ENCODE assay signal across 13 cellular contexts in the genomic region with DNA sequence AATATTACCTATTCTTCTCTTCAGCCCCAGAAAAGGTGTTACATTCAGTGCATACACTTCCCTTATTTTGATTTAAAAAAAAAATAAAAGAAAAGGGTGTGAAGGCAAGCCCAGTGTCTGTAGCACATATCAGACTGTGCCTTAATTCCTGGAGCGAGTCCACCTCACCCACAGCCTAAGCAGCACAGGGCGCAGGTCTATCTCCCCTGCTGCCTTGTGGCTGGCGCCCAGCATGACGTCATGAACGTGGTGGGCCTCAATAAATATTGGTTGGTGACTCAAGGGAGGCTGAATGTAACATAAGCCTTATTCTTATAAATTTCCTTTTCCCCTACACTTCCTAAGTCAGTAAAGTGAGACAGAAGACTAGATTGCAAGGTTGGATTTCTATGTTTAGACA. TPM values are rescaled to one million over a fixed set of nuclear protein-coding genes. Genes with fewer than 3 reads are reported as not detected.
A peak's percentile ranks its signal among the peaks of the same experiment; 100 is the strongest.
DNase-seq lines count a peak whose midpoint lies in the region; ATAC-seq lines count a peak whose summit lies in the region.
"Had no signal": no experiment of that assay in that cellular context is flagged by ENCODE, and none has a peak within 500 bp of the region (broad histone marks: within the 10 kb centered on the region; RNA-seq: fewer than 3 reads in every experiment).

No MANE protein-coding gene starts in this region.

- H3K9me3 Mint-ChIP-seq in activated CD8-positive, alpha-beta T cell treated with anti-CD3 and anti-CD28 coated beads, Interleukin-2, amount 10 ng/mL, durations not matched to agents 7 days and 5 days (ENCODE audit: insufficient read depth) = no peaks in the 10 kb centered on the region
- no peaks in the 10 kb centered on the region for H3K9me3 Mint-ChIP-seq in stimulated activated naive CD8-positive, alpha-beta T cell treated with anti-CD3 and anti-CD28 coated beads, Interleukin-15, amount 100 ng/mL, for 72 hours

- peaks cover 62% of the 10 kb centered on the region for H3K4me1 Mint-ChIP-seq in activated CD8-positive, alpha-beta T cell treated with anti-CD3 and anti-CD28 coated beads, Interleukin-2, amount 10 ng/mL, durations not matched to agents 7 days and 5 days (ENCODE audit: low read depth)
- peaks cover 62% of the 10 kb centered on the region for H3K4me1 Mint-ChIP-seq in stimulated activated naive CD8-positive, alpha-beta T cell treated with anti-CD3 and anti-CD28 coated beads, Interleukin-15, amount 100 ng/mL, for 72 hours

- no peaks in the 10 kb centered on the region for H3K27me3 Mint-ChIP-seq in activated CD8-positive, alpha-beta T cell treated with anti-CD3 and anti-CD28 coated beads, Interleukin-2, amount 10 ng/mL, durations not matched to agents 7 days and 5 days (ENCODE audit: low read depth)
- no peaks in the 10 kb centered on the region for H3K27me3 Mint-ChIP-seq in stimulated activated naive CD8-positive, alpha-beta T cell treated with anti-CD3 and anti-CD28 coated beads, Interleukin-15, amount 100 ng/mL, for 72 hours
- H3K27me3 Mint-ChIP-seq: progenitor cell of endocrine pancreas had no signal

- H3K27ac ChIP-seq in effector memory CD4-positive, alpha-beta T cell (ENCODE audit: insufficient read depth, low read length, poor library complexity, severe bottlenecking) = peak overlapping the region; percentile 49
- H3K27ac ChIP-seq: SK-N-MC had no signal

- no peaks in the 10 kb centered on the region for H3K36me3 ChIP-seq in effector memory CD4-positive, alpha-beta T cell (ENCODE audit: control insufficient read depth, insufficient read depth, low read length)

- CTCF ChIA-PET in activated CD8-positive, alpha-beta T cell treated with anti-CD3 and anti-CD28 coated beads, Interleukin-2, amount 10 ng/mL, durations not matched to agents 7 days and 5 days (lab: Charles Lee) = interaction anchor here (1.0 to 1.2 kb wide), 3 partner anchors 9 to 35 kb away, joined by 3 to 4 read pairs (median 4); no protein-coding TSS in a partner anchor

- H3K4me1 ChIP-seq in effector memory CD4-positive, alpha-beta T cell (ENCODE audit: control insufficient read depth, insufficient read depth, low read length, poor library complexity, severe bottlenecking) = peaks cover 13% of the 10 kb centered on the region

- H3K36me3 Mint-ChIP-seq in activated CD8-positive, alpha-beta T cell treated with anti-CD3 and anti-CD28 coated beads, Interleukin-2, amount 10 ng/mL, durations not matched to agents 7 days and 5 days (ENCODE audit: low read depth) = peaks cover 50% of the 10 kb centered on the region

- no peaks in the 10 kb centered on the region for H3K9me3 ChIP-seq in effector memory CD4-positive, alpha-beta T cell (ENCODE audit: control insufficient read depth, low read length)

- no peaks in the 10 kb centered on the region for H3K27me3 ChIP-seq in effector memory CD4-positive, alpha-beta T cell (replicated peaks; ENCODE audit: control insufficient read depth, insufficient read depth, low read length, poor library complexity, severe bottlenecking)

- no peak overlapping the region for H3K4me3 Mint-ChIP-seq in activated CD8-positive, alpha-beta T cell treated with anti-CD3 and anti-CD28 coated beads, Interleukin-2, amount 10 ng/mL, durations not matched to agents 7 days and 5 days
- H3K4me3 Mint-ChIP-seq in stimulated activated naive CD8-positive, alpha-beta T cell treated with anti-CD3 and anti-CD28 coated beads, Interleukin-15, amount 100 ng/mL, for 72 hours = no peak overlapping the region

- H3K4me3 ChIP-seq in effector memory CD4-positive, alpha-beta T cell (ENCODE audit: insufficient read depth, low read depth, low read length, poor library complexity, severe bottlenecking) = no peak overlapping the region
- H3K4me3 ChIP-seq: SK-N-MC had no signal

- peak; percentile 33 for DNase-seq in stimulated activated naive CD4-positive, alpha-beta T cell treated with Interleukin-2 at 50 U/mL for 16 hours (lab: John Stamatoyannopoulos, UW)
- no peak for DNase-seq in stimulated activated naive CD4-positive, alpha-beta T cell (lab: John Stamatoyannopoulos, UW)
- DNase-seq in activated CD8-positive, alpha-beta T cell treated with anti-CD3 and anti-CD28 coated beads, Interleukin-2, amount 10 ng/mL, durations not matched to agents 7 days and 5 days = no peak
- DNase-seq in effector memory CD4-positive, alpha-beta T cell = peak; percentile 34 to 62 (median 54)
- DNase-seq in stimulated activated naive CD8-positive, alpha-beta T cell treated with anti-CD3 and anti-CD28 coated beads, Interleukin-15, amount 100 ng/mL, for 72 hours = peak in 1 of 2 donors; percentile 25
- DNase-seq in dermis blood vessel endothelial cell = no peak
- DNase-seq: amygdala, DMS79, midbrain had no signal

- peak; percentile 52 for ATAC-seq in activated CD8-positive, alpha-beta T cell treated with anti-CD3 and anti-CD28 coated beads, Interleukin-2, amount 10 ng/mL, durations not matched to agents 7 days and 5 days
- ATAC-seq in stimulated activated naive CD8-positive, alpha-beta T cell treated with anti-CD3 and anti-CD28 coated beads, Interleukin-15, amount 100 ng/mL, for 72 hours = peak; percentile 48
- ATAC-seq in GM18511 (IDR thresholded peaks at IDR 0.05; ENCODE audit: unreplicated experiment) (no peak), HG02973 (IDR thresholded peaks at IDR 0.05; ENCODE audit: unreplicated experiment) (no peak)

- peak overlapping the region; percentile 67 for H3K27ac Mint-ChIP-seq in activated CD8-positive, alpha-beta T cell treated with anti-CD3 and anti-CD28 coated beads, Interleukin-2, amount 10 ng/mL, durations not matched to agents 7 days and 5 days
- H3K27ac Mint-ChIP-seq in stimulated activated naive CD8-positive, alpha-beta T cell treated with anti-CD3 and anti-CD28 coated beads, Interleukin-15, amount 100 ng/mL, for 72 hours = no peak overlapping the region
- H3K27ac Mint-ChIP-seq: progenitor cell of endocrine pancreas had no signal

- POLR2A ChIA-PET in activated CD8-positive, alpha-beta T cell treated with anti-CD3 and anti-CD28 coated beads, Interleukin-2, amount 10 ng/mL, durations not matched to agents 7 days and 5 days (lab: Charles Lee) = no interaction called here

RNA-seq across cellular contexts. Expression of a gene that starts 26.4 kb away (rescaled TPM):
- 10 to 100 TPM; 43.4 to 46.7 TPM for total RNA-seq in activated CD8-positive, alpha-beta T cell treated with anti-CD3 and anti-CD28 coated beads, Interleukin-2, amount 10 ng/mL, durations not matched to agents 7 days and 5 days
- total RNA-seq in dermis blood vessel endothelial cell = 9.9 and 13.7 TPM in 2 replicates

Comparison
In these comparisons a context has a peak if more than half of its experiments do, and no peak if none do; other contexts are left out.
1. DNase-seq: peak in stimulated activated naive CD4-positive, alpha-beta T cell treated with Interleukin-2 at 50 U/mL for 16 hours (single experiment) and effector memory CD4-positive, alpha-beta T cell (3 of 3); none in stimulated activated naive CD4-positive, alpha-beta T cell (0 of 6), activated CD8-positive, alpha-beta T cell treated with anti-CD3 and anti-CD28 coated beads, Interleukin-2, amount 10 ng/mL, durations not matched to agents 7 days and 5 days (single experiment) and dermis blood vessel endothelial cell (single experiment).
2. ATAC-seq: peak in activated CD8-positive, alpha-beta T cell treated with anti-CD3 and anti-CD28 coated beads, Interleukin-2, amount 10 ng/mL, durations not matched to agents 7 days and 5 days (single experiment) and stimulated activated naive CD8-positive, alpha-beta T cell treated with anti-CD3 and anti-CD28 coated beads, Interleukin-15, amount 100 ng/mL, for 72 hours (single experiment); none in GM18511 (single experiment) and HG02973 (single experiment).